ENCODE assay signal across 21 cellular contexts in genomic region chr6:109686566-109686965, GRCh38. TPM values are rescaled to one million over a fixed set of nuclear protein-coding genes. Genes with fewer than 3 reads are reported as not detected.
DNase-seq lines count a peak whose midpoint lies in the region; FAIRE-seq and TF ChIP-seq lines count a peak whose summit lies in the region.
"Had no signal": no experiment of that assay in that cellular context is flagged by ENCODE, and none has a peak within 500 bp of the region (broad histone marks: within the 10 kb centered on the region; RNA-seq: fewer than 3 reads in every experiment).

No MANE protein-coding gene starts in this region.

- TF ChIP-seq CTCF in MCF 10A (IDR thresholded peaks at IDR 0.05; ENCODE audit: unreplicated experiment) = no peak
- no peak for TF ChIP-seq CTCF in breast epithelium (IDR thresholded peaks at IDR 0.05)
- no peak for TF ChIP-seq CTCF in D721Med (IDR thresholded peaks at IDR 0.05; ENCODE audit: insufficient read depth, missing control alignments)

- peaks cover 12% of the 10 kb centered on the region for H3K36me3 Mint-ChIP-seq in MCF 10A (ENCODE audit: insufficient read depth, unreplicated experiment)

- no peak overlapping the region for H2BK12ac ChIP-seq in trophoblast cell (ENCODE audit: low read length)

- H3K9me3 Mint-ChIP-seq in MCF 10A (ENCODE audit: unreplicated experiment) = peaks cover 6% of the 10 kb centered on the region
- H3K9me3 Mint-ChIP-seq: activated naive CD4-positive, alpha-beta T cell treated with anti-CD3 and anti-CD28 coated beads, Interleukin-2, amount 50 U/mL, for 24 hours had no signal

- no peak overlapping the region for H3K4ac ChIP-seq in trophoblast cell (ENCODE audit: low read depth, low read length)

- H4K8ac ChIP-seq in trophoblast cell (ENCODE audit: low read depth, low read length) = no peak overlapping the region

- no peaks in the 10 kb centered on the region for H3K27me3 Mint-ChIP-seq in MCF 10A (ENCODE audit: insufficient read depth, unreplicated experiment)
- H3K27me3 Mint-ChIP-seq: activated naive CD4-positive, alpha-beta T cell treated with anti-CD3 and anti-CD28 coated beads, Interleukin-2, amount 50 U/mL, for 24 hours had no signal

- no peak overlapping the region for H3K23ac ChIP-seq in trophoblast cell (ENCODE audit: low read length)

- no peaks in the 10 kb centered on the region for H3K36me3 ChIP-seq in breast epithelium
- no peaks in the 10 kb centered on the region for H3K36me3 ChIP-seq in trophoblast cell (ENCODE audit: control insufficient read depth in 1 of 2, insufficient read depth in 2 of 2, low read length in 2 of 2)
- H3K36me3 ChIP-seq: right lobe of liver had no signal

- BruUV-seq in MCF 10A (replicated peaks; lab: Mats Ljungman, UMichigan) = no TSS peak

- no peak for DNase-seq in MCF 10A (ENCODE audit: unreplicated experiment)
- DNase-seq in breast epithelium (ENCODE audit: low spot score in 2 of 2) = no peak
- peak; percentile 81 for DNase-seq in foreskin melanocyte
- peak; percentile 48 for DNase-seq in stromal cell of bone marrow (ENCODE audit: low read depth)
- no peak for DNase-seq in D721Med (ENCODE audit: insufficient read length, low spot score)
- DNase-seq in trophoblast cell = no peak
- no peak for DNase-seq in NCI-H1105 treated with DMSO at 0.1 percent for 48 hours (lab: John Stamatoyannopoulos, UW)
- DNase-seq: activated CD8-positive, alpha-beta T cell treated with anti-CD3 and anti-CD28 coated beads, Interleukin-2, amount 10 ng/mL, durations not matched to agents 7 days and 5 days; activated T-cell treated with anti-CD3 and anti-CD28 coated beads, Interleukin-2, amount 50 U/mL, for 1 hour; effector CD4-positive, alpha-beta T cell; EL; left cardiac atrium; mesendoderm; naive thymus-derived CD4-positive, alpha-beta T cell; NCI-H1417; NCI-H2171; NCI-H69; right lobe of liver had no signal

- no peak for FAIRE-seq in D721Med (lab: Jason Lieb, UNC)
- FAIRE-seq: GM19239 had no signal

- H2BK120ac ChIP-seq in trophoblast cell (ENCODE audit: insufficient read depth, low read length, poor library complexity) = no peak overlapping the region

- no peak overlapping the region for H3K18ac ChIP-seq in trophoblast cell (ENCODE audit: low read length)

- no peak overlapping the region for H3K14ac ChIP-seq in trophoblast cell (ENCODE audit: low read length)

- H3K4me2 ChIP-seq in trophoblast cell (ENCODE audit: low read length) = no peak overlapping the region

- H2AK5ac ChIP-seq in trophoblast cell (ENCODE audit: low read length) = no peak overlapping the region

- no peak overlapping the region for H4K12ac ChIP-seq in trophoblast cell (ENCODE audit: low read depth, low read length)

- intact Hi-C loops in MCF 10A (cut with micrococcal nuclease) (no loop called here), breast epithelium (cut with DNase I; ENCODE audit: low total_unique reads) (no loop called here)

- H3K9me3 ChIP-seq in breast epithelium = no peaks in the 10 kb centered on the region
- H3K9me3 ChIP-seq in trophoblast cell (ENCODE audit: insufficient read depth, low read depth, low read length) = no peaks in the 10 kb centered on the region
- H3K9me3 ChIP-seq: right lobe of liver had no signal

- peak overlapping the region in 1 of 2 donors; percentile 57 for H3K27ac ChIP-seq in breast epithelium
- H3K27ac ChIP-seq in angular gyrus (ENCODE audit: low read depth, low read length) = peak overlapping the region; percentile 31
- H3K27ac ChIP-seq in trophoblast cell (ENCODE audit: low read depth, low read length) = no peak overlapping the region
- H3K27ac ChIP-seq: right lobe of liver had no signal

- H2AFZ ChIP-seq in trophoblast cell (ENCODE audit: insufficient read depth, low read length, poor library complexity) = no peak overlapping the region

- H3K4me1 ChIP-seq in breast epithelium (no peaks in the 10 kb centered on the region), trophoblast cell (ENCODE audit: control insufficient read depth in 1 of 2, insufficient read depth in 2 of 2, low read length in 2 of 2) (peaks cover 0 to 2% of the 10 kb centered on the region in 2 experiments)

- no peak overlapping the region for H3K4me3 Mint-ChIP-seq in MCF 10A (ENCODE audit: unreplicated experiment)
- H3K4me3 Mint-ChIP-seq: activated CD8-positive, alpha-beta T cell treated with anti-CD3 and anti-CD28 coated beads, Interleukin-2, amount 10 ng/mL, durations not matched to agents 7 days and 5 days; naive thymus-derived CD4-positive, alpha-beta T cell had no signal

- H3K4me3 ChIP-seq in breast epithelium (no peak overlapping the region), trophoblast cell (ENCODE audit: low read depth, low read length) (no peak overlapping the region)
- H3K4me3 ChIP-seq: right lobe of liver had no signal

- peak overlapping the region; percentile 95 for H3K27ac Mint-ChIP-seq in MCF 10A (ENCODE audit: low read depth, unreplicated experiment)
- H3K27ac Mint-ChIP-seq: activated CD8-positive, alpha-beta T cell treated with anti-CD3 and anti-CD28 coated beads, Interleukin-2, amount 10 ng/mL, durations not matched to agents 7 days and 5 days had no signal

- CTCF ChIA-PET in MCF 10A (lab: Yijun Ruan, JAX) = interaction anchor here (0.5 to 6.8 kb wide), 4 partner anchors 9 to 1008 kb away, joined by 3 to 38 read pairs (median 5); no protein-coding TSS in a partner anchor

- peaks cover 6% of the 10 kb centered on the region for H3K79me1 ChIP-seq in trophoblast cell (ENCODE audit: low read length)

- POLR2A ChIA-PET in MCF 10A (lab: Yijun Ruan, JAX) = interaction anchor here (1.3 kb wide), 1 partner anchor 410 kb away, joined by 3 read pairs; no protein-coding TSS in a partner anchor

- no peak for TF ChIP-seq POLR2A in breast epithelium (IDR thresholded peaks at IDR 0.05)

- peaks cover 4% of the 10 kb centered on the region for H3K79me2 ChIP-seq in trophoblast cell (ENCODE audit: control insufficient read depth, insufficient read depth, low read length, poor library complexity)

- no peak overlapping the region for H4K91ac ChIP-seq in trophoblast cell (ENCODE audit: low read depth, low read length)

- no peak overlapping the region for H2BK5ac ChIP-seq in trophoblast cell (ENCODE audit: low read depth, low read length, poor library complexity)

- H3K4me1 Mint-ChIP-seq in MCF 10A (ENCODE audit: insufficient read depth, unreplicated experiment) = peaks cover 12% of the 10 kb centered on the region

- no peak overlapping the region for H3K9ac ChIP-seq in trophoblast cell (ENCODE audit: low read length)

- H3K27me3 ChIP-seq in breast epithelium (no peaks in the 10 kb centered on the region), trophoblast cell (ENCODE audit: insufficient read depth, low read length) (no peaks in the 10 kb centered on the region)
- H3K27me3 ChIP-seq: right lobe of liver had no signal

RNA-seq across cellular contexts. Expression of gene AK9, which starts 4.4 kb away (rescaled TPM):
- total RNA-seq in MCF 10A (2022) (4.7 and 7.5 TPM in 2 replicates), breast epithelium (10 to 100 TPM in 2 of 3 donors, 1 to 10 TPM in 1; 8.8 to 23.9 (median 20.0) TPM)
- polyA plus RNA-seq in trophoblast cell (2013) = 2.0 and 2.5 TPM in 2 replicates

RNA-seq across cellular contexts. Expression of gene FIG4, which starts 4.5 kb away (rescaled TPM):
- 7.9 and 9.5 TPM in 2 replicates for total RNA-seq in MCF 10A (2022)
- total RNA-seq in breast epithelium = 10 to 100 TPM; 18.2 to 29.6 (median 18.4) TPM
- 7.9 and 8.1 TPM in 2 replicates for polyA plus RNA-seq in trophoblast cell (2013)

Comparison
In these comparisons a context has a peak if more than half of its experiments do, and no peak if none do; other contexts are left out.
1. DNase-seq: peak in foreskin melanocyte (single experiment) and stromal cell of bone marrow (single experiment); none in MCF 10A (single experiment), breast epithelium (0 of 2), D721Med (single experiment), trophoblast cell (0 of 2) and NCI-H1105 treated with DMSO at 0.1 percent for 48 hours (single experiment).